In the genomic region with DNA sequence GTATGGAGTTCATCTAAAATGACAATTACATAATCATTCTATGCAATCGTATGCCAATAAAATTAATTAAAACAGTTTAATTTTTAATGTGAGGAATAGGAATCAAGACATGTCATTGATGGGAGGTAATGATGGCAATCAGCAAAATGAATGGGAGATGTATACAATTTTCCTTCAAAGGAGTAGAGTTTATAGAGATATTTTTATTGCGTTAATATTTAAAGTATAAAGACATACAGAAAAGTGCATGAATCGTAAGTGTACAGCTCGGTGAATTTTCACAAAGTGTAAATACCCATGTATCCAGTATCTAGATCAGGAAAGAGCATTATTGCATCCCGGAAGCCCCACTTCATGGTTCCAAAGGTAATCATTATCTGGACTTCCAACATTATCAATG, we compare ENCODE assay signal across 1 cellular context.
TF ChIP-seq lines count a peak whose summit lies in the region.

No MANE protein-coding gene starts in this region.

TF ChIP-seq in GM23338, 12 proteins besides CTCF, POLR2A, EP300 and RAD21 (continued from another document):
- TF ChIP-seq ZNF462 (CRISPR knock-in tag; IDR thresholded peaks at IDR 0.05) (no peak), ZNF114 (CRISPR knock-in tag; IDR thresholded peaks at IDR 0.05) (no peak), JUNB (IDR thresholded peaks at IDR 0.05; ENCODE audit: unreplicated experiment) (no peak), POLR2AphosphoS5 (IDR thresholded peaks at IDR 0.05; ENCODE audit: low read depth) (no peak), CREB1 (CRISPR knock-in tag; IDR thresholded peaks at IDR 0.05; ENCODE audit: low read depth) (no peak)
- TF ChIP-seq, protein P1, sequence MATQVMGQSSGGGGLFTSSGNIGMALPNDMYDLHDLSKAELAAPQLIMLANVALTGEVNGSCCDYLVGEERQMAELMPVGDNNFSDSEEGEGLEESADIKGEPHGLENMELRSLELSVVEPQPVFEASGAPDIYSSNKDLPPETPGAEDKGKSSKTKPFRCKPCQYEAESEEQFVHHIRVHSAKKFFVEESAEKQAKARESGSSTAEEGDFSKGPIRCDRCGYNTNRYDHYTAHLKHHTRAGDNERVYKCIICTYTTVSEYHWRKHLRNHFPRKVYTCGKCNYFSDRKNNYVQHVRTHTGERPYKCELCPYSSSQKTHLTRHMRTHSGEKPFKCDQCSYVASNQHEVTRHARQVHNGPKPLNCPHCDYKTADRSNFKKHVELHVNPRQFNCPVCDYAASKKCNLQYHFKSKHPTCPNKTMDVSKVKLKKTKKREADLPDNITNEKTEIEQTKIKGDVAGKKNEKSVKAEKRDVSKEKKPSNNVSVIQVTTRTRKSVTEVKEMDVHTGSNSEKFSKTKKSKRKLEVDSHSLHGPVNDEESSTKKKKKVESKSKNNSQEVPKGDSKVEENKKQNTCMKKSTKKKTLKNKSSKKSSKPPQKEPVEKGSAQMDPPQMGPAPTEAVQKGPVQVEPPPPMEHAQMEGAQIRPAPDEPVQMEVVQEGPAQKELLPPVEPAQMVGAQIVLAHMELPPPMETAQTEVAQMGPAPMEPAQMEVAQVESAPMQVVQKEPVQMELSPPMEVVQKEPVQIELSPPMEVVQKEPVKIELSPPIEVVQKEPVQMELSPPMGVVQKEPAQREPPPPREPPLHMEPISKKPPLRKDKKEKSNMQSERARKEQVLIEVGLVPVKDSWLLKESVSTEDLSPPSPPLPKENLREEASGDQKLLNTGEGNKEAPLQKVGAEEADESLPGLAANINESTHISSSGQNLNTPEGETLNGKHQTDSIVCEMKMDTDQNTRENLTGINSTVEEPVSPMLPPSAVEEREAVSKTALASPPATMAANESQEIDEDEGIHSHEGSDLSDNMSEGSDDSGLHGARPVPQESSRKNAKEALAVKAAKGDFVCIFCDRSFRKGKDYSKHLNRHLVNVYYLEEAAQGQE (IDR thresholded peaks at IDR 0.05; ENCODE audit: unreplicated experiment), result no peak
TF ChIP-seq in GM23338: peak in this region for 0.
